Comparison of ENCODE assay signal across 8 cellular contexts in the genomic region with DNA sequence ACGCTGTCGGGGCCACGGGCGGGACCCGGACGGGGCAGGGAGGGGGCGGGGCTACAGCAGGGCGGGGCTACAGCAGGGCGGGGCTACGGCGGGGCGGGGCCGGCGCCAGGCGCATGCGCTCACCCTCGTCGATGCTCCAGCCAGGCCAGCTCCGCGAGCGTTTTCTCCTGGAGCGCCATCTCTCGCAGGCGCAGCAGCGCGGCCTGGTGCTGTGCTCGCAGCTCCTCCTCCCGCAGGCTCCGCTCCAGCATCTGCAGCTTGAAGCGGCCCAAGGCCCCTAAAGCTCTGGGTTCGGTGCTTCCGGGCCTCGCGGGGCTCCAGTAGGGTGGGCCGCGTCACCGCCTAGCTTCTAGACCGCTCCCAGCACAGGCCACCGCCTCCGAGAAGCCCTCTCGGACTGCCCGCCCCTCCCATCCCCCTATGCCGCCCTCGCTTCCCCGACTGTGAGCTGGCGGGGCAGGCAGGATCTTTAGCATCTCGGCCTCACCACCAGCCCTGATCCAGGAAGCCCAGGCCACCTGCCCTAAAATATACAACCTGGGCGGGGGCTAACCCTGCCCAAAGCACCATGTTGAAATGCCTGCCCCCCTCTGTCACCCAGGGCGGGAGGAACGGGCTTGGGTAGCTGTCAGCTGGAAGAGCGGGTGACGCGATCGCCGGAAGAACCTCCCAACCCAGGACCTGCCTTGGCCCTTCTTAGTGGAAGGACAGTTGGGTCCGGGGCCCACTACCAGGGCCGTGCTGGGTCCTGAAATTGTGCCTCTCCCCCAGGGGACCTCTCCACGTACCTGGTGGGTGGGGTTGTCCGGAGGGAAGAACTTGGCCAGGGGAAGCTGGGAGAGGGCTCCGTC. TPM values are rescaled to one million over a fixed set of nuclear protein-coding genes. Genes with fewer than 3 reads are reported as not detected.
DNase-seq lines count a peak whose midpoint lies in the region; ATAC-seq and TF ChIP-seq lines count a peak whose summit lies in the region.

No MANE protein-coding gene starts in this region.

- H3K4me3 ChIP-seq in GM12865 (ENCODE audit: low read depth, low read length) = peak overlapping the region; percentile 55

- TF ChIP-seq CTCF in GM12865 (IDR thresholded peaks at IDR 0.05; ENCODE audit: insufficient read depth, low read depth, low read length, missing control alignments) = peak; percentile 21

- ATAC-seq in HG02798 (IDR thresholded peaks at IDR 0.05; ENCODE audit: poor library complexity, unreplicated experiment) (peak; percentile 80), memory B cell (ENCODE audit: low read depth) (peak; percentile 92), GM18858 (IDR thresholded peaks at IDR 0.05; ENCODE audit: unreplicated experiment) (no peak)
- ATAC-seq in activated CD8-positive, alpha-beta T cell treated with anti-CD3 and anti-CD28 coated beads, Interleukin-2, amount 10 ng/mL, durations not matched to agents 7 days and 5 days = peak; percentile 97

- peak overlapping the region; percentile 84 for H3K27ac Mint-ChIP-seq in activated CD8-positive, alpha-beta T cell treated with anti-CD3 and anti-CD28 coated beads, Interleukin-2, amount 10 ng/mL, durations not matched to agents 7 days and 5 days
- H3K27ac Mint-ChIP-seq in memory B cell = no peak overlapping the region

- H3K9me3 Mint-ChIP-seq in activated CD8-positive, alpha-beta T cell treated with anti-CD3 and anti-CD28 coated beads, Interleukin-2, amount 10 ng/mL, durations not matched to agents 7 days and 5 days (ENCODE audit: insufficient read depth) = no peaks in the 10 kb centered on the region
- no peaks in the 10 kb centered on the region for H3K9me3 Mint-ChIP-seq in memory B cell

- H3K36me3 Mint-ChIP-seq in activated CD8-positive, alpha-beta T cell treated with anti-CD3 and anti-CD28 coated beads, Interleukin-2, amount 10 ng/mL, durations not matched to agents 7 days and 5 days (ENCODE audit: low read depth) = no peaks in the 10 kb centered on the region
- H3K36me3 Mint-ChIP-seq in memory B cell = no peaks in the 10 kb centered on the region

- H3K4me1 Mint-ChIP-seq in activated CD8-positive, alpha-beta T cell treated with anti-CD3 and anti-CD28 coated beads, Interleukin-2, amount 10 ng/mL, durations not matched to agents 7 days and 5 days (ENCODE audit: low read depth) = peaks cover 9% of the 10 kb centered on the region
- H3K4me1 Mint-ChIP-seq in memory B cell = peaks cover 4% of the 10 kb centered on the region

- DNase-seq in GM12865 (ENCODE audit: low read depth) (peak; percentile 90), NCI-H460 (ENCODE audit: extremely low read depth, low read depth) (peak; percentile 83), memory B cell (ENCODE audit: low spot score in 2 of 2) (peak; percentile 71 to 73)
- DNase-seq in activated CD8-positive, alpha-beta T cell treated with anti-CD3 and anti-CD28 coated beads, Interleukin-2, amount 10 ng/mL, durations not matched to agents 7 days and 5 days = peak; percentile 88
- DNase-seq in effector CD4-positive, alpha-beta T cell = peak; percentile 78
- DNase-seq in stimulated activated CD4-positive, alpha-beta T cell treated with anti-CD3 and anti-CD28 coated beads, TNF-alpha, amount 100 ng/mL, for 48 hours (ENCODE audit: low read depth in 3 of 3) = peak; percentile 72 to 79 (median 75)

- POLR2A ChIA-PET in activated CD8-positive, alpha-beta T cell treated with anti-CD3 and anti-CD28 coated beads, Interleukin-2, amount 10 ng/mL, durations not matched to agents 7 days and 5 days (lab: Charles Lee) = interaction anchor here (0.5 to 1.2 kb wide), 3 partner anchors 8 to 21 kb away, joined by 4 read pairs; no protein-coding TSS in a partner anchor

- CTCF ChIA-PET in activated CD8-positive, alpha-beta T cell treated with anti-CD3 and anti-CD28 coated beads, Interleukin-2, amount 10 ng/mL, durations not matched to agents 7 days and 5 days (lab: Charles Lee) = interaction anchor here (0.8 to 1.8 kb wide), 9 partner anchors 10 to 145 kb away, joined by 3 to 9 read pairs (median 4); no protein-coding TSS in a partner anchor

- H3K4me3 Mint-ChIP-seq in activated CD8-positive, alpha-beta T cell treated with anti-CD3 and anti-CD28 coated beads, Interleukin-2, amount 10 ng/mL, durations not matched to agents 7 days and 5 days = peak overlapping the region; percentile 73
- H3K4me3 Mint-ChIP-seq in memory B cell = peak overlapping the region; percentile 82

- H3K27me3 Mint-ChIP-seq in activated CD8-positive, alpha-beta T cell treated with anti-CD3 and anti-CD28 coated beads, Interleukin-2, amount 10 ng/mL, durations not matched to agents 7 days and 5 days (ENCODE audit: low read depth) = peaks cover 14% of the 10 kb centered on the region
- H3K27me3 Mint-ChIP-seq in memory B cell = peaks cover 4% of the 10 kb centered on the region

RNA-seq across cellular contexts. Expression of gene QSOX2, which starts 21.9 kb away (rescaled TPM):
- total RNA-seq in NCI-H460 (2014; rRNA removed; shearing (Covaris generic)) = 24.1 and 26.3 TPM in 2 replicates
- 62.5 and 69.0 TPM in 2 replicates for polyA plus RNA-seq in NCI-H460 (2014; cell fraction: nucleus; rRNA removed)
- total RNA-seq in activated CD8-positive, alpha-beta T cell treated with anti-CD3 and anti-CD28 coated beads, Interleukin-2, amount 10 ng/mL, durations not matched to agents 7 days and 5 days = 10 to 100 TPM; 11.4 to 12.6 TPM

RNA-seq across cellular contexts. Expression of gene CCDC187, which starts 36.4 kb away (rescaled TPM):
- 0.05 and 0.09 TPM in 2 replicates for total RNA-seq in NCI-H460 (2014; rRNA removed; shearing (Covaris generic))
- polyA plus RNA-seq in NCI-H460 (2014; cell fraction: nucleus; rRNA removed) = 0.01 and 0.50 TPM in 2 replicates
- total RNA-seq in activated CD8-positive, alpha-beta T cell treated with anti-CD3 and anti-CD28 coated beads, Interleukin-2, amount 10 ng/mL, durations not matched to agents 7 days and 5 days = not detected

RNA-seq across cellular contexts. Expression of gene GPSM1, which starts 59.9 kb away (rescaled TPM):
- total RNA-seq in NCI-H460 (2014; rRNA removed; shearing (Covaris generic)) = 17.3 and 19.8 TPM in 2 replicates
- 48.0 and 56.0 TPM in 2 replicates for polyA plus RNA-seq in NCI-H460 (2014; cell fraction: nucleus; rRNA removed)
- total RNA-seq in activated CD8-positive, alpha-beta T cell treated with anti-CD3 and anti-CD28 coated beads, Interleukin-2, amount 10 ng/mL, durations not matched to agents 7 days and 5 days = 1 to 10 TPM; 1.8 to 2.3 TPM
